8 cellular contexts compared by ENCODE assay signal in the genomic region with DNA sequence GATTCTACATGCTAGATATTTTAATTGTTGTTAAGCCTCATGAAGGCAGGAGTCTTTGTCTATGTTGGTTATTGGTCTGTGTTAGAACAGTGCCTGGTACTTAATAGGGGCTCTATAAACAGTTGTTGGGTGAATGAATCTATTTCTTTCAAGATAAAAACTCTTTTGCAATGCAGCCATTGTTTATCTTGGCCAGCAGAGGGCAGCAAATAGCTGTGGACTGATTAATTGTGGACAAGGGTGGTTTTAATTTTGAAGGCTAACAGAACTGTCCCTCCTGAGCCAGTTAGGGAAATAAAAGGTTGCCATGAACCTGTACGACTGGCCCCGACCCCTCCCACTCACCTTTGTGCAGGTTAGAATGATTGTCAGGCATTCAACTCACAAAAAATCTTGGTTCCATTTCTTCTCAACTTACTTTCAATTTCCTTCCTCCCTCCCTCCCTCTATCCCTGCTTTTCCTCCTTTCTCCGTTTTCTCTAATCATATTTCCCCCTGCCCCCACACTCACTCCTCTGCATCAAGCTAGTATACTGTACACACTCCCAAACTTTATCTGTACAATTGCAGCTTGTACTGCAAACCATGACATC.
DNase-seq lines count a peak whose midpoint lies in the region; ATAC-seq and TF ChIP-seq lines count a peak whose summit lies in the region.

No MANE protein-coding gene starts in this region.

- H3K4me3 Mint-ChIP-seq in stimulated activated naive B cell treated with anti-CD40 and anti-IgM and Interleukin-4, amounts not matched to agents 10 μg/mL and 1 μg/mL and 100 μg/mL, for 72 hours, result peak overlapping the region in 1 of 2 donors; percentile 1

- H3K14ac ChIP-seq in mesenchymal stem cell (ENCODE audit: low read length in 2 of 2), result no peak overlapping the region

- CTCF ChIA-PET in A673 (lab: Charles Lee), result interaction anchor here (0.8 to 2.0 kb wide), 4 partner anchors 226 to 345 kb away, joined by 3 to 9 read pairs (median 4); no protein-coding TSS in a partner anchor

- POLR2A ChIA-PET in A673 (lab: Charles Lee; ENCODE audit: low non-redundant PET), result no interaction called here

- H3K79me1 ChIP-seq in mesenchymal stem cell (replicated peaks; ENCODE audit: low read length, poor library complexity, severe bottlenecking), result peaks cover 2% of the 10 kb centered on the region

- no peak overlapping the region for H4K91ac ChIP-seq in mesenchymal stem cell (ENCODE audit: low read length)

- H3K4me3 ChIP-seq in A673 (ENCODE audit: low read depth, low read length, poor library complexity, severe bottlenecking), result no peak overlapping the region
- no peak overlapping the region for H3K4me3 ChIP-seq in WERI-Rb-1 (ENCODE audit: low read depth, low read length)
- H3K4me3 ChIP-seq in mesenchymal stem cell (ENCODE audit: insufficient read depth in 1 of 2, low read depth in 1 of 2, low read length in 2 of 2), result no peak overlapping the region

- no peak overlapping the region for H3K4ac ChIP-seq in mesenchymal stem cell (ENCODE audit: low read depth in 1 of 2, low read length in 2 of 2)

- TF ChIP-seq CTCF in A673 (conservative IDR thresholded peaks at IDR 0.05; ENCODE audit: low read depth, low read length) (peak; percentile 88), GM13977 (IDR thresholded peaks at IDR 0.05; ENCODE audit: extremely low read depth, insufficient read depth, missing control alignments) (peak; percentile 84), WERI-Rb-1 (IDR thresholded peaks at IDR 0.05; ENCODE audit: low read depth, low read length) (peak; percentile 53)

- no TSS peak for BruUV-seq in A673 (replicated peaks; lab: Mats Ljungman, UMichigan)

- H3K27me3 Mint-ChIP-seq in stimulated activated naive B cell treated with anti-CD40 and anti-IgM and Interleukin-4, amounts not matched to agents 10 μg/mL and 1 μg/mL and 100 μg/mL, for 72 hours, result peaks cover 7 to 9% of the 10 kb centered on the region in 2 donors

- H2BK15ac ChIP-seq in mesenchymal stem cell (ENCODE audit: low read depth, poor library complexity, severe bottlenecking), result no peak overlapping the region

- DNase-seq in A673 (ENCODE audit: low spot score) (peak; percentile 72), GM13977 (ENCODE audit: low spot score) (peak; percentile 28), NCI-H2107 (lab: John Stamatoyannopoulos, UW) (peak; percentile 33), WERI-Rb-1 (peak; percentile 52), mesenchymal stem cell (peak; percentile 59)
- DNase-seq in effector CD4-positive, alpha-beta T cell, result peak; percentile 36
- no peak for DNase-seq in stimulated activated naive B cell treated with anti-CD40 and anti-IgM and Interleukin-4, amounts not matched to agents 10 μg/mL and 1 μg/mL and 100 μg/mL, for 72 hours

- WGBS in mesenchymal stem cell, result 8% methylated on average over 3 of the region's 3 CpGs

- no peak overlapping the region for H3K23ac ChIP-seq in mesenchymal stem cell (ENCODE audit: low read length in 2 of 2)

- no peaks in the 10 kb centered on the region for H3K27me3 ChIP-seq in A673 (replicated peaks; ENCODE audit: insufficient read depth, low read depth, low read length, poor library complexity)
- no peaks in the 10 kb centered on the region for H3K27me3 ChIP-seq in WERI-Rb-1 (ENCODE audit: insufficient read depth, low read depth, severe bottlenecking)
- no peaks in the 10 kb centered on the region for H3K27me3 ChIP-seq in mesenchymal stem cell (ENCODE audit: control insufficient read depth in 1 of 2, insufficient read depth in 1 of 2, low read length in 2 of 2)

- no peaks in the 10 kb centered on the region for H3K36me3 Mint-ChIP-seq in stimulated activated naive B cell treated with anti-CD40 and anti-IgM and Interleukin-4, amounts not matched to agents 10 μg/mL and 1 μg/mL and 100 μg/mL, for 72 hours

- ATAC-seq in stimulated activated naive B cell treated with anti-CD40 and anti-IgM and Interleukin-4, amounts not matched to agents 10 μg/mL and 1 μg/mL and 100 μg/mL, for 72 hours (replicated peaks), result peak; percentile 17 to 29
- ATAC-seq in GM21528 (IDR thresholded peaks at IDR 0.05; ENCODE audit: low FRiP score, unreplicated experiment), result no peak

- no peak overlapping the region for H2BK120ac ChIP-seq in mesenchymal stem cell (ENCODE audit: low read depth, low read length)

- H2AK5ac ChIP-seq in mesenchymal stem cell (ENCODE audit: low read length, severe bottlenecking), result no peak overlapping the region

- in situ Hi-C loops in GM13977 (cut with MboI; ENCODE audit: low pct_unique_long_range_greater_than_20kb, low sequenced_read_pairs, unreplicated experiment), result loop anchor here (25.0 kb wide), 2 partner anchors 221 to 1621 kb away; no protein-coding TSS in a partner anchor

- H2BK12ac ChIP-seq in mesenchymal stem cell (ENCODE audit: low read length in 2 of 2), result no peak overlapping the region

- H4K8ac ChIP-seq in mesenchymal stem cell (ENCODE audit: low read length), result no peak overlapping the region

- H3K36me3 ChIP-seq in A673 (ENCODE audit: insufficient read depth, low read length, poor library complexity, severe bottlenecking), result no peaks in the 10 kb centered on the region
- H3K36me3 ChIP-seq in WERI-Rb-1, result no peaks in the 10 kb centered on the region
- peaks cover 17 to 19% of the 10 kb centered on the region in 2 experiments for H3K36me3 ChIP-seq in mesenchymal stem cell (ENCODE audit: control insufficient read depth in 1 of 2, insufficient read depth in 2 of 2, low read depth in 1 of 2, low read length in 2 of 2)

- H3K27ac Mint-ChIP-seq in stimulated activated naive B cell treated with anti-CD40 and anti-IgM and Interleukin-4, amounts not matched to agents 10 μg/mL and 1 μg/mL and 100 μg/mL, for 72 hours, result no peak overlapping the region

- H3K4me1 ChIP-seq in A673 (ENCODE audit: insufficient read depth, low read length, poor library complexity, severe bottlenecking), result peaks cover 3% of the 10 kb centered on the region
- peaks cover 3% of the 10 kb centered on the region for H3K4me1 ChIP-seq in mesenchymal stem cell (ENCODE audit: control insufficient read depth, insufficient read depth, low read depth, low read length)

- H3K9ac ChIP-seq in mesenchymal stem cell (ENCODE audit: low read length), result peak overlapping the region; percentile 71

- H2AFZ ChIP-seq in mesenchymal stem cell (ENCODE audit: low read depth, low read length), result no peak overlapping the region

- no peak overlapping the region for H2BK5ac ChIP-seq in mesenchymal stem cell (ENCODE audit: low read depth, low read length, poor library complexity, severe bottlenecking)

- no peaks in the 10 kb centered on the region for H3K9me3 ChIP-seq in A673 (ENCODE audit: low read depth, low read length, poor library complexity, severe bottlenecking)
- no peaks in the 10 kb centered on the region for H3K9me3 ChIP-seq in WERI-Rb-1 (ENCODE audit: severe bottlenecking)
- H3K9me3 ChIP-seq in mesenchymal stem cell (ENCODE audit: control insufficient read depth, low read length), result no peaks in the 10 kb centered on the region

- no peaks in the 10 kb centered on the region for H3K9me3 Mint-ChIP-seq in stimulated activated naive B cell treated with anti-CD40 and anti-IgM and Interleukin-4, amounts not matched to agents 10 μg/mL and 1 μg/mL and 100 μg/mL, for 72 hours

- H3K18ac ChIP-seq in mesenchymal stem cell (ENCODE audit: low read depth in 1 of 2, low read length in 2 of 2), result no peak overlapping the region

- intact Hi-C loops in A673 (cut with micrococcal nuclease; ENCODE audit: unreplicated experiment), result loop anchor here (1.0 to 10.0 kb wide), 3 partner anchors 226 to 1618 kb away; no protein-coding TSS in a partner anchor

- H3K27ac ChIP-seq in A673 (ENCODE audit: low read depth, low read length, poor library complexity, severe bottlenecking), result no peak overlapping the region
- no peak overlapping the region for H3K27ac ChIP-seq in WERI-Rb-1
- no peak overlapping the region for H3K27ac ChIP-seq in mesenchymal stem cell (ENCODE audit: low read length, poor library complexity, severe bottlenecking)

- H3K4me2 ChIP-seq in mesenchymal stem cell (ENCODE audit: low read length, poor library complexity, severe bottlenecking), result peak overlapping the region; percentile 12

- peaks cover 10 to 12% of the 10 kb centered on the region in 2 donors for H3K4me1 Mint-ChIP-seq in stimulated activated naive B cell treated with anti-CD40 and anti-IgM and Interleukin-4, amounts not matched to agents 10 μg/mL and 1 μg/mL and 100 μg/mL, for 72 hours
